ENCODE assay signal across 9 cellular contexts in the genomic region with DNA sequence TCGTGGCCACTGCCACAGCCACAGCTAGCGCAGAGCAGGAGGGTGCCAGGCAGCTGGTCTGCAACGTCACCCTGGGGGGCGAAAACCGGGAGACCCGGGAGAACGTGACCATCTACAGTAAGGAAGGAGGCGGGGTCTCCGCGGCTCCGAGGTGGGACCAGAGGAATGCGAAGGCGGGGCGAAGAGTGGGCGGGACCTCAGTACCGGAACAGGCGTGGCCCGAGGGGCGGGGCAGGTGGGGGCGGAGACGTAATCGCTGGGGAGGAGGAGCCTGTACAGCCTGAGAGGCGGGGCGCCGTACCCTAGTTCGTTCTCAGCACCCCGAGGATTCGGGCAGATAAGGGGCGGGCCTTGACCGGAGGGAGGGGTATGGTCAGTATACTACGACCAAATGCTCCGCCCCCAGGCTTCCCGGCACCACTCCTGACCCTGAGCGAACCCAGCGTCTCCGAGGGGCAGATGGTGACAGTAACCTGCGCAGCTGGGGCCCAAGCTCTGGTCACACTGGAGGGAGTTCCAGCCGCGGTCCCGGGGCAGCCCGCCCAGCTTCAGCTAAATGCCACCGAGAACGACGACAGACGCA. TPM values are rescaled to one million over a fixed set of nuclear protein-coding genes. Genes with fewer than 3 reads are reported as not detected.
DNase-seq lines count a peak whose midpoint lies in the region; ATAC-seq, FAIRE-seq and TF ChIP-seq lines count a peak whose summit lies in the region.
"Had no signal": no experiment of that assay in that cellular context is flagged by ENCODE, and none has a peak within 500 bp of the region (broad histone marks: within the 10 kb centered on the region; RNA-seq: fewer than 3 reads in every experiment).

No MANE protein-coding gene starts in this region.

- H3K9me3 ChIP-seq in GM12878 (replicated peaks; ENCODE audit: control insufficient read depth, insufficient read depth, low read length) (no peaks in the 10 kb centered on the region; the same call in 2 of the 3 replicates), iPS-20b (ENCODE audit: insufficient read depth, low read depth, low read length) (no peaks in the 10 kb centered on the region), spleen (no peaks in the 10 kb centered on the region)

- no TSS peak for BruUV-seq in GM12878 (replicated peaks; lab: Mats Ljungman, UMichigan)

- peak; percentile 23 for FAIRE-seq in GM12878 (lab: Jason Lieb, UNC)
- FAIRE-seq: A204.1 had no signal

- H3K27me3 ChIP-seq in GM12878 (replicated peaks in 1 of 2; ENCODE audit: control insufficient read depth in 2 of 2, insufficient read depth in 2 of 2, low read length in 1 of 2), result peaks cover 3 to 16% of the 10 kb centered on the region in 2 experiments
- H3K27me3 ChIP-seq in iPS-20b (ENCODE audit: insufficient read depth, low read length), result peaks cover 98% of the 10 kb centered on the region
- peaks cover 20 to 100% (median 97%) of the 10 kb centered on the region in 7 donors for H3K27me3 ChIP-seq in spleen (replicated peaks in 1 of 7)

- RAD21 ChIA-PET in GM12878 (lab: Charles Lee; ENCODE audit: unreplicated experiment), result interaction anchor here (0.9 to 1.6 kb wide), 2 partner anchors 12 to 21 kb away, joined by 3 to 22 read pairs; partner anchors contain the start of gene ICAM1

- intact Hi-C loops in GM12878 (cut with micrococcal nuclease; ENCODE audit: unreplicated experiment), result no loop called here
- intact Hi-C loops in spleen (cut with DNase I; ENCODE audit: low total_unique reads), result no loop called here

- DNase-seq in NCI-H1417 (lab: John Stamatoyannopoulos, UW), result peak in 2 of 3 experiments; percentile 8 to 20
- no peak for DNase-seq in NCI-H1417 treated with DMSO at 0.1 percent for 48 hours (lab: John Stamatoyannopoulos, UW)
- DNase-seq in HuH-7 (ENCODE audit: low spot score), result peak; percentile 91
- peak; percentile 38 for DNase-seq in T-helper 22 cell (ENCODE audit: low read depth)
- no peak for DNase-seq in GM12878 (ENCODE audit: low read depth, low spot score)
- peak; percentile 91 for DNase-seq in spleen

- no peak for TF ChIP-seq EP300 in GM12878 (IDR thresholded peaks at IDR 0.05; ENCODE audit: borderline replicate concordance in 1 of 2, control insufficient read depth in 1 of 2, low read depth in 2 of 2, low read length in 2 of 2)

- peak; percentile 65 for ATAC-seq in GM12878
- ATAC-seq in GM18873 (IDR thresholded peaks at IDR 0.05; ENCODE audit: low FRiP score, unreplicated experiment), result no peak

- peaks cover 53% of the 10 kb centered on the region for H3K4me1 ChIP-seq in GM12878 (ENCODE audit: control insufficient read depth, insufficient read depth, low read length)
- H3K4me1 ChIP-seq in iPS-20b (ENCODE audit: insufficient read depth, low read length), result peaks cover 12% of the 10 kb centered on the region; the same call in 1 of the 2 replicates
- H3K4me1 ChIP-seq in spleen, result peaks cover 61 to 95% (median 84%) of the 10 kb centered on the region in 6 donors

- in situ Hi-C loops in GM12878 (cut with MboI), result no loop called here

- no peak overlapping the region for H3K27ac ChIP-seq in GM12878 (ENCODE audit: control insufficient read depth, insufficient read depth)
- H3K27ac ChIP-seq in iPS-20b (ENCODE audit: low read length), result no peak overlapping the region
- H3K27ac ChIP-seq in spleen, result peak overlapping the region in 4 of 8 donors; percentile 8 to 20 (median 14)

- POLR2A ChIA-PET in GM12878 (lab: Charles Lee), result interaction anchor here (0.6 to 1.3 kb wide), 5 partner anchors 19 to 129 kb away, joined by 3 to 5 read pairs (median 4); no protein-coding TSS in a partner anchor

- TF ChIP-seq RAD21 in GM12878 (IDR thresholded peaks at IDR 0.05; ENCODE audit: insufficient read depth, low read depth, low read length), result no peak

- H3K36me3 ChIP-seq in GM12878 (ENCODE audit: control insufficient read depth in 2 of 2, insufficient read depth in 2 of 2, low read length in 1 of 2), result no peaks in the 10 kb centered on the region; a peak in 1 of 4 replicates
- H3K36me3 ChIP-seq in iPS-20b (ENCODE audit: insufficient read depth, low read depth, low read length), result no peaks in the 10 kb centered on the region
- no peaks in the 10 kb centered on the region for H3K36me3 ChIP-seq in spleen

- TF ChIP-seq CTCF in GM12878 (IDR thresholded peaks at IDR 0.05 in 2 of 3, conservative IDR thresholded peaks at IDR 0.05 in 1 of 3; ENCODE audit: control insufficient read depth in 2 of 3, extremely low read depth in 1 of 3, insufficient read depth in 1 of 3, low read depth in 3 of 3, low read length in 3 of 3), result no peak
- no peak for TF ChIP-seq CTCF in spleen (IDR thresholded peaks at IDR 0.05 in 8 of 11, conservative IDR thresholded peaks at IDR 0.05 in 3 of 11)

- H3K79me2 ChIP-seq in GM12878 (ENCODE audit: control insufficient read depth, insufficient read depth, low read length), result no peaks in the 10 kb centered on the region

- SMC1A ChIA-PET in GM12878 (lab: Charles Lee; ENCODE audit: uncharacterized antibody, unreplicated experiment), result interaction anchor here (0.5 to 1.8 kb wide), 6 partner anchors 18 to 96 kb away, joined by 3 to 14 read pairs (median 4); partner anchors contain the start of genes ICAM1 and TYK2

- H2AFZ ChIP-seq in GM12878 (ENCODE audit: control insufficient read depth, low read depth, low read length), result peak overlapping the region; percentile 70

- 9% methylated on average over 40 of the region's 45 CpGs for WGBS in GM12878 (ENCODE audit: insufficient coverage, insufficient replicate concordance, low lambda C conversion rate, missing lambda C conversion rate)
- 1 to 3% (median 2%) methylated on average over 22 to 45 of the region's 45 CpGs for WGBS in spleen, 5 donors

- CTCF ChIA-PET in GM12878 (lab: Yijun Ruan, JAX), result interaction anchor here (0.7 to 1.8 kb wide), 5 partner anchors 19 to 96 kb away, joined by 3 to 7 read pairs (median 4); partner anchors contain the start of gene RAVER1

- no peaks in the 10 kb centered on the region for H4K20me1 ChIP-seq in GM12878 (ENCODE audit: control insufficient read depth, insufficient read depth)

- H3K9ac ChIP-seq in GM12878 (ENCODE audit: control insufficient read depth, insufficient read depth, low read length), result no peak overlapping the region
- H3K9ac ChIP-seq in iPS-20b (ENCODE audit: low read depth, low read length), result no peak overlapping the region

- TF ChIP-seq POLR2A in GM12878 (IDR thresholded peaks at IDR 0.05; ENCODE audit: low read depth, low read length) (no peak), spleen (IDR thresholded peaks at IDR 0.05) (no peak)

- H3K4me3 ChIP-seq in GM12878 (peak overlapping the region; percentile 77), iPS-20b (ENCODE audit: low read length) (peak overlapping the region; percentile 69), spleen (peak overlapping the region in 7 of 8 donors; percentile 28 to 70 (median 44))

- peak overlapping the region; percentile 98 for H3K4me2 ChIP-seq in GM12878 (ENCODE audit: control insufficient read depth, insufficient read depth)

RNA-seq across cellular contexts. Expression of gene ICAM5, which starts 2.5 kb away (rescaled TPM):
- total RNA-seq in GM12878 (2013; cell fraction: nucleolus; rRNA removed), result 14.9 and 15.8 TPM in 2 replicates
- 0.76 and 1.3 TPM in 2 replicates for total RNA-seq in GM12878 (2014; rRNA removed)
- 0.36 and 0.55 TPM in 2 replicates for total RNA-seq in GM12878 (2014; rRNA removed; fragmentation: Illumina TruSeq; extraction: Trizol)
- total RNA-seq in GM12878 (2021), result 3.0 and 4.6 TPM in 2 replicates
- polyA plus RNA-seq in GM12878 (2011; ENCODE audit: low read depth), result 1.1 TPM
- polyA plus RNA-seq in GM12878 (2011; rRNA removed), result 1.4 and 3.5 TPM in 2 replicates
- polyA plus RNA-seq in GM12878 (2011; cell fraction: cytosol; rRNA removed), result 4.9 and 7.8 TPM in 2 replicates
- polyA plus RNA-seq in GM12878 (2011; cell fraction: nucleus; rRNA removed), result 154 and 163 TPM in 2 replicates
- 3.8 and 6.4 TPM in 2 replicates for polyA plus RNA-seq in GM12878 (2012)
- 0.48 TPM in 1 of 2 replicates, not detected in the other for polyA plus RNA-seq in GM12878 (2014; fragmentation: Illumina TruSeq; extraction: Trizol)
- polyA plus RNA-seq in GM12878 (2014; fragmentation: Nextera tagmentation; extraction: Ambion mirVana), result not detected
- 3.2 and 4.6 TPM in 2 replicates for polyA plus RNA-seq in GM12878 (2014; rRNA removed)
- under 1 TPM; 0.14 to 0.59 TPM for polyA plus RNA-seq in GM12878 (2016; fragmentation: Nextera tagmentation; extraction: Ambion mirVana)
- 0.66 and 3.7 TPM in 2 replicates for polyA minus RNA-seq in GM12878 (2011; rRNA and poly(A)+ RNA removed)
- polyA minus RNA-seq in GM12878 (2011; cell fraction: cytosol; rRNA and poly(A)+ RNA removed), result 1.0 and 3.1 TPM in 2 replicates
- polyA minus RNA-seq in GM12878 (2011; cell fraction: nucleus; rRNA and poly(A)+ RNA removed), result 8.2 and 13.5 TPM in 2 replicates
- 1 to 10 TPM in 4 of 7 donors, under 1 TPM in 3; 0.33 to 1.4 (median 1.0) TPM for total RNA-seq in spleen
- under 1 TPM; 0.07 to 0.29 (median 0.21) TPM for polyA plus RNA-seq in spleen

RNA-seq across cellular contexts. Expression of gene ICAM4, which starts 5.5 kb away (rescaled TPM):
- 2.8 and 3.6 TPM in 2 replicates for total RNA-seq in GM12878 (2013; cell fraction: nucleolus; rRNA removed)
- 2.4 and 3.0 TPM in 2 replicates for total RNA-seq in GM12878 (2014; rRNA removed)
- 1.2 and 1.3 TPM in 2 replicates for total RNA-seq in GM12878 (2014; rRNA removed; fragmentation: Illumina TruSeq; extraction: Trizol)
- total RNA-seq in GM12878 (2021), result 2.1 and 2.6 TPM in 2 replicates
- 0.80 TPM for polyA plus RNA-seq in GM12878 (2011; ENCODE audit: low read depth)
- 0.20 and 0.31 TPM in 2 replicates for polyA plus RNA-seq in GM12878 (2011; rRNA removed)
- polyA plus RNA-seq in GM12878 (2011; cell fraction: cytosol; rRNA removed), result 0.48 and 0.79 TPM in 2 replicates
- polyA plus RNA-seq in GM12878 (2011; cell fraction: nucleus; rRNA removed), result 0.72 and 0.75 TPM in 2 replicates
- polyA plus RNA-seq in GM12878 (2012), result 1.4 and 1.9 TPM in 2 replicates
- 0.29 and 0.63 TPM in 2 replicates for polyA plus RNA-seq in GM12878 (2014; fragmentation: Illumina TruSeq; extraction: Trizol)
- under 1 TPM; 0.69 to 0.72 TPM for polyA plus RNA-seq in GM12878 (2014; fragmentation: Nextera tagmentation; extraction: Ambion mirVana)
- 3.0 and 3.4 TPM in 2 replicates for polyA plus RNA-seq in GM12878 (2014; rRNA removed)
- 1 to 10 TPM; 4.1 to 5.1 TPM for polyA plus RNA-seq in GM12878 (2016; fragmentation: Nextera tagmentation; extraction: Ambion mirVana)
- polyA minus RNA-seq in GM12878 (2011; rRNA and poly(A)+ RNA removed), result 0.51 and 1.3 TPM in 2 replicates
- not detected in 2 replicates for polyA minus RNA-seq in GM12878 (2011; cell fraction: cytosol; rRNA and poly(A)+ RNA removed)
- polyA minus RNA-seq in GM12878 (2011; cell fraction: nucleus; rRNA and poly(A)+ RNA removed), result 2.3 and 3.5 TPM in 2 replicates
- 1 to 10 TPM; 1.2 to 3.7 (median 1.6) TPM for total RNA-seq in spleen
- polyA plus RNA-seq in spleen, result under 1 TPM; 0.48 to 0.57 (median 0.49) TPM

RNA-seq across cellular contexts. Expression of gene ZGLP1, which starts 17.3 kb away (rescaled TPM):
- total RNA-seq in GM12878 (2013; cell fraction: nucleolus; rRNA removed), result 1.1 and 1.6 TPM in 2 replicates
- total RNA-seq in GM12878 (2014; rRNA removed), result 1.3 and 1.7 TPM in 2 replicates
- 0.67 and 0.78 TPM in 2 replicates for total RNA-seq in GM12878 (2014; rRNA removed; fragmentation: Illumina TruSeq; extraction: Trizol)
- 2.5 and 4.1 TPM in 2 replicates for total RNA-seq in GM12878 (2021)
- polyA plus RNA-seq in GM12878 (2011; ENCODE audit: low read depth), result 0.75 TPM
- 0.49 and 0.94 TPM in 2 replicates for polyA plus RNA-seq in GM12878 (2011; rRNA removed)
- polyA plus RNA-seq in GM12878 (2011; cell fraction: cytosol; rRNA removed), result 1.7 and 2.0 TPM in 2 replicates
- polyA plus RNA-seq in GM12878 (2011; cell fraction: nucleus; rRNA removed), result 10.8 and 12.6 TPM in 2 replicates
- 0.89 and 1.8 TPM in 2 replicates for polyA plus RNA-seq in GM12878 (2012)
- polyA plus RNA-seq in GM12878 (2014; fragmentation: Illumina TruSeq; extraction: Trizol), result 0.19 and 0.98 TPM in 2 replicates
- under 1 TPM; 0.29 to 0.48 TPM for polyA plus RNA-seq in GM12878 (2014; fragmentation: Nextera tagmentation; extraction: Ambion mirVana)
- polyA plus RNA-seq in GM12878 (2014; rRNA removed), result 4.6 and 5.6 TPM in 2 replicates
- 1 to 10 TPM; 1.8 to 2.0 TPM for polyA plus RNA-seq in GM12878 (2016; fragmentation: Nextera tagmentation; extraction: Ambion mirVana)
- 0.29 and 0.31 TPM in 2 replicates for polyA minus RNA-seq in GM12878 (2011; rRNA and poly(A)+ RNA removed)
- polyA minus RNA-seq in GM12878 (2011; cell fraction: cytosol; rRNA and poly(A)+ RNA removed), result not detected in 2 replicates
- polyA minus RNA-seq in GM12878 (2011; cell fraction: nucleus; rRNA and poly(A)+ RNA removed), result 0.24 and 1.1 TPM in 2 replicates
- 1 to 10 TPM; 2.7 to 7.0 (median 3.2) TPM for total RNA-seq in spleen
- 10 to 100 TPM; 11.6 to 24.1 (median 19.7) TPM for polyA plus RNA-seq in spleen

RNA-seq across cellular contexts. Expression of gene ICAM1, which starts 21.4 kb away (rescaled TPM):
- 288 and 334 TPM in 2 replicates for total RNA-seq in GM12878 (2013; cell fraction: nucleolus; rRNA removed)
- total RNA-seq in GM12878 (2014; rRNA removed) (72.9 and 77.7 TPM in 2 replicates), GM12878 (2014; rRNA removed; fragmentation: Illumina TruSeq; extraction: Trizol) (49.4 and 52.6 TPM in 2 replicates), GM12878 (2021) (69.7 and 71.0 TPM in 2 replicates), spleen (100 to 1,000 TPM in 5 of 7 donors, 10 to 100 TPM in 2; 84.4 to 163 (median 116) TPM)
- 37.5 TPM for polyA plus RNA-seq in GM12878 (2011; ENCODE audit: low read depth)
- polyA plus RNA-seq in GM12878 (2011; rRNA removed) (46.8 and 115 TPM in 2 replicates), GM12878 (2014; fragmentation: Illumina TruSeq; extraction: Trizol) (61.9 and 67.8 TPM in 2 replicates), GM12878 (2014; fragmentation: Nextera tagmentation; extraction: Ambion mirVana) (10 to 100 TPM in 1 of 2 experiments, 1 to 10 TPM in 1; 7.6 to 14.8 TPM), GM12878 (2014; rRNA removed) (67.9 and 74.4 TPM in 2 replicates), GM12878 (2016; fragmentation: Nextera tagmentation; extraction: Ambion mirVana) (10 to 100 TPM; 35.0 to 41.9 TPM), spleen (10 to 100 TPM; 12.8 to 22.2 (median 15.1) TPM)
- 121 and 131 TPM in 2 replicates for polyA plus RNA-seq in GM12878 (2011; cell fraction: cytosol; rRNA removed)
- 126 and 136 TPM in 2 replicates for polyA plus RNA-seq in GM12878 (2011; cell fraction: nucleus; rRNA removed)
- 53.2 and 69.6 TPM in 2 replicates for polyA plus RNA-seq in GM12878 (2012)
- 120 and 140 TPM in 2 replicates for polyA minus RNA-seq in GM12878 (2011; rRNA and poly(A)+ RNA removed)
- 62.1 and 69.0 TPM in 2 replicates for polyA minus RNA-seq in GM12878 (2011; cell fraction: cytosol; rRNA and poly(A)+ RNA removed)
- 62.3 and 89.7 TPM in 2 replicates for polyA minus RNA-seq in GM12878 (2011; cell fraction: nucleus; rRNA and poly(A)+ RNA removed)

RNA-seq across cellular contexts. Expression of gene FDX2, which starts 23.5 kb away (rescaled TPM):
- total RNA-seq in GM12878 (2013; cell fraction: nucleolus; rRNA removed), result 8.7 and 11.1 TPM in 2 replicates
- total RNA-seq in GM12878 (2014; rRNA removed) (19.5 and 29.0 TPM in 2 replicates), GM12878 (2014; rRNA removed; fragmentation: Illumina TruSeq; extraction: Trizol) (15.0 and 16.2 TPM in 2 replicates), GM12878 (2021) (22.4 and 24.6 TPM in 2 replicates), spleen (10 to 100 TPM in 6 of 7 donors, 1 to 10 TPM in 1; 9.1 to 28.1 (median 11.2) TPM)
- polyA plus RNA-seq in GM12878 (2011; ENCODE audit: low read depth), result 7.6 TPM
- polyA plus RNA-seq in GM12878 (2011; rRNA removed) (5.0 and 12.4 TPM in 2 replicates), GM12878 (2014; fragmentation: Illumina TruSeq; extraction: Trizol) (5.9 and 24.9 TPM in 2 replicates), GM12878 (2014; fragmentation: Nextera tagmentation; extraction: Ambion mirVana) (1 to 10 TPM; 1.4 to 4.1 TPM), GM12878 (2014; rRNA removed) (31.7 TPM in 2 replicates), GM12878 (2016; fragmentation: Nextera tagmentation; extraction: Ambion mirVana) (10 to 100 TPM; 34.4 to 50.4 TPM), spleen (10 to 100 TPM; 16.1 to 27.9 (median 19.8) TPM)
- polyA plus RNA-seq in GM12878 (2011; cell fraction: cytosol; rRNA removed), result 24.5 and 31.1 TPM in 2 replicates
- 34.9 and 53.2 TPM in 2 replicates for polyA plus RNA-seq in GM12878 (2011; cell fraction: nucleus; rRNA removed)
- 9.7 and 16.0 TPM in 2 replicates for polyA plus RNA-seq in GM12878 (2012)
- 5.3 and 11.1 TPM in 2 replicates for polyA minus RNA-seq in GM12878 (2011; rRNA and poly(A)+ RNA removed)
- 3.2 and 5.2 TPM in 2 replicates for polyA minus RNA-seq in GM12878 (2011; cell fraction: cytosol; rRNA and poly(A)+ RNA removed)
- polyA minus RNA-seq in GM12878 (2011; cell fraction: nucleus; rRNA and poly(A)+ RNA removed), result 4.2 and 11.7 TPM in 2 replicates

Comparison
In these comparisons a context has a peak if more than half of its experiments do, and no peak if none do; other contexts are left out.
1. DNase-seq: peak in NCI-H1417 (2 of 3), HuH-7 (single experiment), T-helper 22 cell (single experiment) and spleen (single experiment); none in NCI-H1417 treated with DMSO at 0.1 percent for 48 hours (single experiment) and GM12878 (single experiment).
2. Peak in every context shown above with its lines, with median percentiles within 50 percentile points of each other: H3K4me3 ChIP-seq.